In the genomic region with DNA sequence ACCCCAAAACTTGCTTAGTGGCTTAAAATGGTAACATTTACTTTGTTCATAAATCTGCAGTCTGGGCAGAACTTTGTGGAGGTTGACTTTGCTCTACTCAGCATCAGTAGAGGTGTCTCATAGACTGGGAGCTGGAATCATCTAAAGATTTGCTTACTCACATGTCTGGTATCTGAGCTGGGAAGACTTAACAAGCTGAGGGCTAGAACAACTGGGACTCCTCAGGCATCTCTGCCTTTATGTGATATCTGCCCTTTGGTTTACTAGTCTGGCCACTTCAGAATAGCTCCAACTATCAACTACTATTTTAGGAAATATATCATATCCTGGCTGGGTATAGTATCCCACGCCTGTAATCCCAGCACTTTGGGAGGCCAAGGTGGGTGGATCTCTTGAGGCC, we compare ENCODE assay signal across 11 cellular contexts.
"Had no signal": no experiment of that assay in that cellular context is flagged by ENCODE, and none has a peak within 500 bp of the region (broad histone marks: within the 10 kb centered on the region; RNA-seq: fewer than 3 reads in every experiment).

No MANE protein-coding gene starts in this region.

- H3K4me3 ChIP-seq: cardiac muscle cell, gastroesophageal sphincter, stomach, thoracic aorta had no signal

- H3K27ac ChIP-seq: cardiac muscle cell, gastroesophageal sphincter, parathyroid adenoma, stomach, thoracic aorta had no signal

- ATAC-seq: activated CD4-positive, CD25-positive, alpha-beta regulatory T cell treated with anti-CD3 and anti-CD28 coated beads, Interleukin-2, amount 50 U/mL, for 24 hours; activated naive CD4-positive, alpha-beta T cell treated with anti-CD3 and anti-CD28 coated beads, Interleukin-2, amount 50 U/mL, for 72 hours; gastroesophageal sphincter had no signal

- H2AFZ ChIP-seq: parathyroid adenoma had no signal

- H3K36me3 ChIP-seq: cardiac muscle cell, gastroesophageal sphincter, stomach, thoracic aorta had no signal

- DNase-seq: activated effector memory CD4-positive, alpha-beta T cell treated with anti-CD3 and anti-CD28 coated beads, Interleukin-2, amount 50 U/mL, for 16 hours; activated T-cell treated with anti-CD3 and anti-CD28 coated beads, Interleukin-2, amount 50 U/mL, for 24 hours; amygdala; naive B cell; stomach had no signal

- H3K27me3 ChIP-seq: cardiac muscle cell, gastroesophageal sphincter, stomach had no signal

- H3K9ac ChIP-seq: parathyroid adenoma had no signal

- H3K79me2 ChIP-seq: parathyroid adenoma had no signal

- H3K9me3 ChIP-seq: gastroesophageal sphincter, stomach, thoracic aorta had no signal

- H3K4me1 ChIP-seq: gastroesophageal sphincter, parathyroid adenoma, stomach had no signal
